17 cellular contexts compared by ENCODE assay signal in the genomic region with DNA sequence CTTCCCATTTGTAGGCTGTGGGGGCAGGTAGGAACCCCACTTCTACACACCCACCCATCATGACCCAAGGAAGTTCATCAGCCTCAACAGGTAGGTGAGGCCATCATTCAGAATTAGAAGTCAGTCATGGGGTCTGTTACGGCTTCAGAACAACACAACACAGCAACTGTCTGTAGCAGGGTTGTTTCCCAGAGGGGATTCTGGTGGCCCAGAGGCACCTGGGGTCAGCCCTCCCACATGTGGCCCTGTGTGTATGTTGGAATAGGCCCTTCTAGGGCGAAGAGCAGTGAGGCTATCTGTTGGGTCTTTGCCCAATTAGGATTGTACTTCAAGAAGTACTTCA.
DNase-seq lines count a peak whose midpoint lies in the region; ATAC-seq and TF ChIP-seq lines count a peak whose summit lies in the region.
"Had no signal": no experiment of that assay in that cellular context is flagged by ENCODE, and none has a peak within 500 bp of the region (broad histone marks: within the 10 kb centered on the region; RNA-seq: fewer than 3 reads in every experiment).

No MANE protein-coding gene starts in this region.

- DNase-seq in activated T-cell treated with anti-CD3 and anti-CD28 coated beads, Interleukin-2, amount 50 U/mL, for 24 hours = no peak
- DNase-seq in activated T-cell treated with anti-CD3 and anti-CD28 coated beads, Interleukin-2, amount 50 U/mL, for 1 hour = no peak
- DNase-seq in RWPE1 (ENCODE audit: low spot score) (no peak), NCI-H446 (lab: John Stamatoyannopoulos, UW) (no peak), AG08396 (ENCODE audit: low spot score) (no peak)
- DNase-seq in effector memory CD8-positive, alpha-beta T cell = no peak
- DNase-seq in stimulated activated effector memory CD8-positive, alpha-beta T cell treated with anti-CD3 and anti-CD28 coated beads, Interleukin-12 subunit alpha, Interleukin-12 subunit beta, amount 100 ng/mL, for 72 hours (ENCODE audit: low spot score in 2 of 2) = no peak
- DNase-seq: DND-41, erythroblast, gastrocnemius medialis, mesenchymal stem cell, NCI-H1092 treated with DMSO at 0.1 percent for 48 hours, NCI-H2081, NCI-H446 treated with DMSO at 0.1 percent for 48 hours had no signal

- POLR2A ChIA-PET in RWPE1 (lab: Yijun Ruan, JAX; ENCODE audit: low non-redundant PET) = no interaction called here

- H3K27ac Mint-ChIP-seq in activated T-cell treated with anti-CD3 and anti-CD28 coated beads, Interleukin-2, amount 50 U/mL, for 24 hours = peak overlapping the region; percentile 96
- H3K27ac Mint-ChIP-seq in effector memory CD8-positive, alpha-beta T cell = no peak overlapping the region
- peak overlapping the region; percentile 67 for H3K27ac Mint-ChIP-seq in stimulated activated effector memory CD8-positive, alpha-beta T cell treated with anti-CD3 and anti-CD28 coated beads, Interleukin-12 subunit alpha, Interleukin-12 subunit beta, amount 100 ng/mL, for 72 hours

- H3K4me3 Mint-ChIP-seq in activated T-cell treated with anti-CD3 and anti-CD28 coated beads, Interleukin-2, amount 50 U/mL, for 24 hours = no peak overlapping the region
- peak overlapping the region; percentile 25 to 44 for H3K4me3 Mint-ChIP-seq in effector memory CD8-positive, alpha-beta T cell
- peak overlapping the region; percentile 94 for H3K4me3 Mint-ChIP-seq in stimulated activated effector memory CD8-positive, alpha-beta T cell treated with anti-CD3 and anti-CD28 coated beads, Interleukin-12 subunit alpha, Interleukin-12 subunit beta, amount 100 ng/mL, for 72 hours

- H3K36me3 Mint-ChIP-seq in activated T-cell treated with anti-CD3 and anti-CD28 coated beads, Interleukin-2, amount 50 U/mL, for 24 hours (ENCODE audit: low read depth) = peaks cover 88% of the 10 kb centered on the region
- peaks cover 47% of the 10 kb centered on the region for H3K36me3 Mint-ChIP-seq in effector memory CD8-positive, alpha-beta T cell (ENCODE audit: insufficient read depth)
- peaks cover 92% of the 10 kb centered on the region for H3K36me3 Mint-ChIP-seq in stimulated activated effector memory CD8-positive, alpha-beta T cell treated with anti-CD3 and anti-CD28 coated beads, Interleukin-12 subunit alpha, Interleukin-12 subunit beta, amount 100 ng/mL, for 72 hours

- peak overlapping the region; percentile 87 for H3K27ac ChIP-seq in RWPE1
- H3K27ac ChIP-seq: cardiac muscle cell, KMS-11 had no signal

- H3K4me1 Mint-ChIP-seq in activated T-cell treated with anti-CD3 and anti-CD28 coated beads, Interleukin-2, amount 50 U/mL, for 24 hours (ENCODE audit: low read depth) = peaks cover 47% of the 10 kb centered on the region
- peaks cover 27 to 37% of the 10 kb centered on the region in 2 donors for H3K4me1 Mint-ChIP-seq in effector memory CD8-positive, alpha-beta T cell (ENCODE audit: low read depth in 2 of 2)
- peaks cover 66% of the 10 kb centered on the region for H3K4me1 Mint-ChIP-seq in stimulated activated effector memory CD8-positive, alpha-beta T cell treated with anti-CD3 and anti-CD28 coated beads, Interleukin-12 subunit alpha, Interleukin-12 subunit beta, amount 100 ng/mL, for 72 hours

- no peaks in the 10 kb centered on the region for H3K27me3 Mint-ChIP-seq in activated T-cell treated with anti-CD3 and anti-CD28 coated beads, Interleukin-2, amount 50 U/mL, for 24 hours
- no peaks in the 10 kb centered on the region for H3K27me3 Mint-ChIP-seq in effector memory CD8-positive, alpha-beta T cell

- CTCF ChIA-PET in RWPE1 (lab: Yijun Ruan, JAX) = no interaction called here

- no peaks in the 10 kb centered on the region for H3K9me3 Mint-ChIP-seq in activated T-cell treated with anti-CD3 and anti-CD28 coated beads, Interleukin-2, amount 50 U/mL, for 24 hours
- H3K9me3 Mint-ChIP-seq in effector memory CD8-positive, alpha-beta T cell = no peaks in the 10 kb centered on the region
- no peaks in the 10 kb centered on the region for H3K9me3 Mint-ChIP-seq in stimulated activated effector memory CD8-positive, alpha-beta T cell treated with anti-CD3 and anti-CD28 coated beads, Interleukin-12 subunit alpha, Interleukin-12 subunit beta, amount 100 ng/mL, for 72 hours

- TF ChIP-seq CTCF in RWPE1 (conservative IDR thresholded peaks at IDR 0.05; ENCODE audit: low read depth) = no peak

- ATAC-seq in effector memory CD8-positive, alpha-beta T cell (replicated peaks) = no peak
- no peak for ATAC-seq in stimulated activated effector memory CD8-positive, alpha-beta T cell treated with anti-CD3 and anti-CD28 coated beads, Interleukin-12 subunit alpha, Interleukin-12 subunit beta, amount 100 ng/mL, for 72 hours
- ATAC-seq in GM21423 (IDR thresholded peaks at IDR 0.05; ENCODE audit: unreplicated experiment) = no peak
- ATAC-seq: gastrocnemius medialis had no signal

Comparison
In these comparisons a context has a peak if more than half of its experiments do, and no peak if none do; other contexts are left out.
1. H3K27ac Mint-ChIP-seq: peak in activated T-cell treated with anti-CD3 and anti-CD28 coated beads, Interleukin-2, amount 50 U/mL, for 24 hours (single experiment) and stimulated activated effector memory CD8-positive, alpha-beta T cell treated with anti-CD3 and anti-CD28 coated beads, Interleukin-12 subunit alpha, Interleukin-12 subunit beta, amount 100 ng/mL, for 72 hours (single experiment); none in effector memory CD8-positive, alpha-beta T cell (0 of 2).